In the genomic region with DNA sequence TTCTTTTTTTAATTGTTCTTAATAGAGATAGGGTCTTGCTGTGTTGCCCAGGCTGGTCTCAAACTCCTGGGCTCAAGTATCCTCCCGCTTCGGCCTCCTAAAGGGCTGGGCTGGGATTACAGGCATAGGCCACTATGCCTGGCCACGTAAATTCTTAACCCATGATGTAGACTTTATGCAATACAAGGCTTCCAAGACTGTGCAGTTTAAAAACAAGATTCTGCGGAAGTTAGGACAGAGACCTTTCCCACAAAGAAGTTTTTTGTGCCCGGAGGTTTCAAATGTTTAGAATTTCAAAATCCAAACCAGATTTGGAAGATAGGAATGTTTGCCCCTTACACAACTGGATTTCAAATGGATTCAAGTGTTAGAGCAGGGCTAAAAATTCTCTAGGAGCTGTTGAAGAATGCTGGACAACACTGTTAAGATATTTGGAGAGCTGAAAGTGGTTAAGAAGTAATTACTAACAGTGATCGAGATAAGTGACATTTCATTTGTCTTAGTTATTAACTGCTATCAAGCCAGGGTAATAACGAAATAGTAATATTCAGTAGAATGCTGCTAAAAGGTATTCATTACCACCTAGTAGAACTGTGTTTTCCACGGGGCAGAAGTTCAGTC, we compare ENCODE assay signal across 1 cellular context.
TF ChIP-seq lines count a peak whose summit lies in the region.

No MANE protein-coding gene starts in this region.

TF ChIP-seq in liver, 16 proteins besides CTCF, POLR2A, EP300 and RAD21:
- TF ChIP-seq ZBTB33 (IDR thresholded peaks at IDR 0.05) (no peak), HNF4A (conservative IDR thresholded peaks at IDR 0.05) (no peak), JUND (IDR thresholded peaks at IDR 0.05) (no peak), HNF4G (IDR thresholded peaks at IDR 0.05) (no peak), RXRA (IDR thresholded peaks at IDR 0.05) (no peak), FOXA1 (IDR thresholded peaks at IDR 0.05) (no peak), FOXA2 (IDR thresholded peaks at IDR 0.05) (no peak), YY1 (IDR thresholded peaks at IDR 0.05) (no peak)
- TF ChIP-seq, protein P1, sequence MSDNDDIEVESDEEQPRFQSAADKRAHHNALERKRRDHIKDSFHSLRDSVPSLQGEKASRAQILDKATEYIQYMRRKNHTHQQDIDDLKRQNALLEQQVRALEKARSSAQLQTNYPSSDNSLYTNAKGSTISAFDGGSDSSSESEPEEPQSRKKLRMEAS (IDR thresholded peaks at IDR 0.05): no peak
- TF ChIP-seq, protein P2, sequence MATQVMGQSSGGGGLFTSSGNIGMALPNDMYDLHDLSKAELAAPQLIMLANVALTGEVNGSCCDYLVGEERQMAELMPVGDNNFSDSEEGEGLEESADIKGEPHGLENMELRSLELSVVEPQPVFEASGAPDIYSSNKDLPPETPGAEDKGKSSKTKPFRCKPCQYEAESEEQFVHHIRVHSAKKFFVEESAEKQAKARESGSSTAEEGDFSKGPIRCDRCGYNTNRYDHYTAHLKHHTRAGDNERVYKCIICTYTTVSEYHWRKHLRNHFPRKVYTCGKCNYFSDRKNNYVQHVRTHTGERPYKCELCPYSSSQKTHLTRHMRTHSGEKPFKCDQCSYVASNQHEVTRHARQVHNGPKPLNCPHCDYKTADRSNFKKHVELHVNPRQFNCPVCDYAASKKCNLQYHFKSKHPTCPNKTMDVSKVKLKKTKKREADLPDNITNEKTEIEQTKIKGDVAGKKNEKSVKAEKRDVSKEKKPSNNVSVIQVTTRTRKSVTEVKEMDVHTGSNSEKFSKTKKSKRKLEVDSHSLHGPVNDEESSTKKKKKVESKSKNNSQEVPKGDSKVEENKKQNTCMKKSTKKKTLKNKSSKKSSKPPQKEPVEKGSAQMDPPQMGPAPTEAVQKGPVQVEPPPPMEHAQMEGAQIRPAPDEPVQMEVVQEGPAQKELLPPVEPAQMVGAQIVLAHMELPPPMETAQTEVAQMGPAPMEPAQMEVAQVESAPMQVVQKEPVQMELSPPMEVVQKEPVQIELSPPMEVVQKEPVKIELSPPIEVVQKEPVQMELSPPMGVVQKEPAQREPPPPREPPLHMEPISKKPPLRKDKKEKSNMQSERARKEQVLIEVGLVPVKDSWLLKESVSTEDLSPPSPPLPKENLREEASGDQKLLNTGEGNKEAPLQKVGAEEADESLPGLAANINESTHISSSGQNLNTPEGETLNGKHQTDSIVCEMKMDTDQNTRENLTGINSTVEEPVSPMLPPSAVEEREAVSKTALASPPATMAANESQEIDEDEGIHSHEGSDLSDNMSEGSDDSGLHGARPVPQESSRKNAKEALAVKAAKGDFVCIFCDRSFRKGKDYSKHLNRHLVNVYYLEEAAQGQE (IDR thresholded peaks at IDR 0.05): no peak
